In genomic region chr10:119253433-119254174, GRCh38 we compare ENCODE assay signal across 8 cellular contexts. TPM values are rescaled to one million over a fixed set of nuclear protein-coding genes. Genes with fewer than 3 reads are reported as not detected.
DNase-seq lines count a peak whose midpoint lies in the region; ATAC-seq and TF ChIP-seq lines count a peak whose summit lies in the region.

No MANE protein-coding gene starts in this region.

- no peak for DNase-seq in CD4-positive, alpha-beta T cell
- DNase-seq in RKO (ENCODE audit: low spot score) (peak; percentile 55), lung microvascular endothelial cell (ENCODE audit: low read depth in 2 of 2) (peak; percentile 83), midbrain (lab: John Stamatoyannopoulos, UW) (no peak), GM20000 (ENCODE audit: low spot score) (no peak)
- peak; percentile 26 to 47 for DNase-seq in stimulated activated CD8-positive, alpha-beta memory T cell treated with anti-CD3 and anti-CD28 coated beads, Interleukin-2, amount 100 ng/mL, for 48 hours (ENCODE audit: low read depth in 2 of 2)

- POLR2A ChIA-PET in CD4-positive, alpha-beta T cell (lab: Charles Lee) = no interaction called here

- ATAC-seq in CD4-positive, alpha-beta T cell (ENCODE audit: poor library complexity) = no peak
- ATAC-seq in GM19397 (IDR thresholded peaks at IDR 0.05; ENCODE audit: unreplicated experiment) = no peak

- H3K4me1 Mint-ChIP-seq in CD4-positive, alpha-beta T cell (ENCODE audit: low read depth) = peaks cover 28% of the 10 kb centered on the region

- H3K27ac ChIP-seq in CD4-positive, alpha-beta T cell (ENCODE audit: low read depth, low read length) = no peak overlapping the region
- peak overlapping the region; percentile 60 for H3K27ac ChIP-seq in cingulate gyrus (ENCODE audit: low read depth, low read length)

- CTCF ChIA-PET in CD4-positive, alpha-beta T cell (lab: Charles Lee) = no interaction called here

- no peaks in the 10 kb centered on the region for H3K27me3 ChIP-seq in CD4-positive, alpha-beta T cell (ENCODE audit: control insufficient read depth, insufficient read depth, low read length)

- H3K4me3 Mint-ChIP-seq in CD4-positive, alpha-beta T cell = no peak overlapping the region

- no peak for TF ChIP-seq CTCF in CD4-positive, alpha-beta T cell (IDR thresholded peaks at IDR 0.05)
- TF ChIP-seq CTCF in GM20000 (IDR thresholded peaks at IDR 0.05; ENCODE audit: extremely low read depth, missing control alignments) = no peak

- no peaks in the 10 kb centered on the region for H3K27me3 Mint-ChIP-seq in CD4-positive, alpha-beta T cell

- intact Hi-C loops in CD4-positive, alpha-beta T cell (cut with DNase I, micrococcal nuclease) = no loop called here

- peaks cover 2% of the 10 kb centered on the region for H3K9me3 Mint-ChIP-seq in CD4-positive, alpha-beta T cell

- H3K27ac Mint-ChIP-seq in CD4-positive, alpha-beta T cell = peak overlapping the region; percentile 39

- no peaks in the 10 kb centered on the region for H3K9me3 ChIP-seq in CD4-positive, alpha-beta T cell (ENCODE audit: control insufficient read depth, low read length)

- peaks cover 10% of the 10 kb centered on the region for H3K36me3 Mint-ChIP-seq in CD4-positive, alpha-beta T cell (ENCODE audit: low read depth)

RNA-seq across cellular contexts. Expression of gene GRK5, which starts 46.2 kb away (rescaled TPM):
- 10 to 100 TPM; 19.2 to 20.8 TPM for total RNA-seq in CD4-positive, alpha-beta T cell
- total RNA-seq in lung microvascular endothelial cell = 27.2 and 33.7 TPM in 2 replicates

Comparison
In these comparisons a context has a peak if more than half of its experiments do, and no peak if none do; other contexts are left out.
1. DNase-seq: peak in RKO (single experiment), lung microvascular endothelial cell (2 of 2) and stimulated activated CD8-positive, alpha-beta memory T cell treated with anti-CD3 and anti-CD28 coated beads, Interleukin-2, amount 100 ng/mL, for 48 hours (2 of 2); none in CD4-positive, alpha-beta T cell (0 of 10), midbrain (single experiment) and GM20000 (single experiment).